ENCODE assay signal across 1 cellular context in genomic region chr2:220006152-220006551, GRCh38.
TF ChIP-seq lines count a peak whose summit lies in the region.

No MANE protein-coding gene starts in this region.

TF ChIP-seq in GM12878, 131 proteins besides CTCF, POLR2A, EP300 and RAD21 (continued from another document):
- TF ChIP-seq PKNOX1 (IDR thresholded peaks at IDR 0.05) (peak; percentile 58), RCOR1 (conservative IDR thresholded peaks at IDR 0.05; ENCODE audit: low read depth, low read length) (no peak), SRF (IDR thresholded peaks at IDR 0.05; ENCODE audit: low read depth in 2 of 2, low read length in 2 of 2) (no peak), WRNIP1 (IDR thresholded peaks at IDR 0.05; ENCODE audit: borderline replicate concordance, low read depth, low read length) (no peak), ZNF622 (IDR thresholded peaks at IDR 0.05) (no peak), RELB (IDR thresholded peaks at IDR 0.05; ENCODE audit: low read depth) (no peak), CBX3 (IDR thresholded peaks at IDR 0.05; ENCODE audit: borderline replicate concordance, low read depth) (no peak), ZBTB4 (CRISPR knock-in tag; IDR thresholded peaks at IDR 0.05) (no peak), SMARCA5 (IDR thresholded peaks at IDR 0.05) (no peak), ZNF217 (IDR thresholded peaks at IDR 0.05) (no peak), USF1 (IDR thresholded peaks at IDR 0.05; ENCODE audit: borderline replicate concordance, extremely low read length, insufficient read depth, low read depth, low read length) (no peak), ETV6 (conservative IDR thresholded peaks at IDR 0.05 in 1 of 2, IDR thresholded peaks at IDR 0.05 in 1 of 2; ENCODE audit: borderline replicate concordance in 1 of 2, low read depth in 1 of 2) (no peak), BHLHE40 (IDR thresholded peaks at IDR 0.05; ENCODE audit: borderline replicate concordance in 1 of 2, low read depth in 2 of 2, low read length in 1 of 2) (0 out of 4 replicates have a peak, but pooled peaks of 1 of the 2 experiments have one; percentile 19), MYB (IDR thresholded peaks at IDR 0.05; ENCODE audit: borderline replicate concordance, low read depth, low read length) (no peak), EGR1 (IDR thresholded peaks at IDR 0.05; ENCODE audit: borderline replicate concordance in 1 of 2, low read depth in 2 of 2, low read length in 2 of 2) (no peak), ZNF207 (IDR thresholded peaks at IDR 0.05; ENCODE audit: borderline replicate concordance) (no peak), IKZF1 (conservative IDR thresholded peaks at IDR 0.05) (peak; percentile 28; the same call in 1 of the 2 replicates), KDM1A (IDR thresholded peaks at IDR 0.05; ENCODE audit: borderline replicate concordance) (no peak), MTA3 (IDR thresholded peaks at IDR 0.05; ENCODE audit: borderline replicate concordance, low read length) (no peak), USF2 (IDR thresholded peaks at IDR 0.05; ENCODE audit: borderline replicate concordance, low read depth, low read length) (no peak), CHD4 (IDR thresholded peaks at IDR 0.05) (no peak), ZZZ3 (IDR thresholded peaks at IDR 0.05; ENCODE audit: control insufficient read depth, insufficient read length, low read depth) (no peak), SMC3 (IDR thresholded peaks at IDR 0.05; ENCODE audit: borderline replicate concordance, low read length) (no peak), SIN3A (IDR thresholded peaks at IDR 0.05; ENCODE audit: low read depth, low read length) (no peak), NFIC (IDR thresholded peaks at IDR 0.05; ENCODE audit: low read depth, low read length) (no peak), YY1 (IDR thresholded peaks at IDR 0.05; ENCODE audit: low read depth, low read length) (no peak), HSF1 (IDR thresholded peaks at IDR 0.05; ENCODE audit: low read depth, low read length) (no peak), CREB1 (IDR thresholded peaks at IDR 0.05; ENCODE audit: low read depth) (no peak), STAT1 (conservative IDR thresholded peaks at IDR 0.05) (no peak), JUNB (IDR thresholded peaks at IDR 0.05) (no peak), SPI1 (IDR thresholded peaks at IDR 0.05; ENCODE audit: borderline replicate concordance, insufficient read depth, low read depth, low read length) (no peak), HCFC1 (IDR thresholded peaks at IDR 0.05; ENCODE audit: low read length) (no peak), FOXK2 (IDR thresholded peaks at IDR 0.05) (no peak), MTA2 (IDR thresholded peaks at IDR 0.05; ENCODE audit: low read depth) (peak; percentile 76), MLLT1 (IDR thresholded peaks at IDR 0.05) (no peak), PML (IDR thresholded peaks at IDR 0.05; ENCODE audit: low read length) (no peak), MEF2A (IDR thresholded peaks at IDR 0.05; ENCODE audit: insufficient read depth, low read depth, low read length) (no peak), ATF7 (IDR thresholded peaks at IDR 0.05; ENCODE audit: low read depth) (peak; percentile 77), SKIL (IDR thresholded peaks at IDR 0.05; ENCODE audit: low read depth, poor library complexity, severe bottlenecking) (peak; percentile 24), MXI1 (IDR thresholded peaks at IDR 0.05; ENCODE audit: low read depth, low read length) (no peak), POLR2AphosphoS2 (IDR thresholded peaks at IDR 0.05; ENCODE audit: low read depth, low read length) (no peak), NBN (IDR thresholded peaks at IDR 0.05) (no peak)
